Comparison of ENCODE assay signal across 16 cellular contexts in the genomic region with DNA sequence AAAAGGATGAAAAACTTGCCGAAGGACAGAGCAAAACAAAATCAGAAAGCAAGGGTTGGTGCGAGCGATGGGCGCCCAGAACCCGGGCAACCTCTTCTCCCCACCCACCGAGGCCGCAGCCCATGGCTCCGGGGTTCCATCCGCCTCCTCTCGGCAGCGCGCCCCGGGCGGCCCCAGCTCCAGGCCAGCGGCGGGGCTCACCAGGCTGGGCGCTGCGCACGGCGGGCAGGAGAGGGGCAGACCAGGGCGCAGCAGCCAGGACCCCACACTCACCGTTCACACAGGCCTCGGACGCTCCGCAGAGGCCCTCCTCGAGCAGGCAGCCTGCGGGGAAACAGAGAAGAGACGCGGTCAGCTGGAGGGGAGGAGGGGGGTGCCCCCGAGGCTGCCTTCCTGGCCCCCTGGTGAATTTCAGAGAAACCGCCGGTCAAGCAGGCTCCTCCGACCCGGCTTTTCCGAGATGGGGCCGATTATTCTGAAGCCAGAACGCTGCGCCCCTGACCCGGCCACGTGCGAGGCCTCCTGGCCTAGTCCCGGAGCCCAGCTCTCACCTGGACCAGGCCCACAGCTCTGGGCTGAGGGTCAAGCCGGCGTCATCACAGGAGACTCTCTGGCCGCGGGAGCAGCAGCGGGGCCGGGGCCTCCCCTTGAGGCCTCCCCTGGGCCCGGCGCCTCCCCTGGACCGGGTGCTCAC.
DNase-seq lines count a peak whose midpoint lies in the region; ATAC-seq, FAIRE-seq and TF ChIP-seq lines count a peak whose summit lies in the region.
"Had no signal": no experiment of that assay in that cellular context is flagged by ENCODE, and none has a peak within 500 bp of the region (broad histone marks: within the 10 kb centered on the region; RNA-seq: fewer than 3 reads in every experiment).

No MANE protein-coding gene starts in this region.

- TF ChIP-seq EP300 in H1 (IDR thresholded peaks at IDR 0.05; ENCODE audit: borderline replicate concordance in 1 of 2, low read depth in 2 of 2, low read length in 2 of 2) (no peak), ovary (IDR thresholded peaks at IDR 0.05) (no peak)

- intact Hi-C loops in spleen (cut with DNase I; ENCODE audit: low total_unique reads): no loop called here
- intact Hi-C loops in ovary (cut with DNase I): no loop called here

- ATAC-seq in GM23338 (peak; percentile 47), HG02642 (IDR thresholded peaks at IDR 0.05; ENCODE audit: poor library complexity, unreplicated experiment) (no peak)
- ATAC-seq: CD8-positive, alpha-beta T cell; HCT116 had no signal

- H3K79me2 ChIP-seq in GM23338 (replicated peaks; ENCODE audit: insufficient read depth): no peaks in the 10 kb centered on the region
- no peaks in the 10 kb centered on the region for H3K79me2 ChIP-seq in H9 (ENCODE audit: insufficient read depth, low read length)
- H3K79me2 ChIP-seq in H1 (ENCODE audit: control insufficient read depth in 1 of 2, insufficient read depth in 2 of 2, low read length in 2 of 2): no peaks in the 10 kb centered on the region

- H3T11ph ChIP-seq in H9 (ENCODE audit: low read length): no peak overlapping the region

- POLR2A ChIA-PET in H1 (lab: Charles Lee; ENCODE audit: partially characterized antibody): no interaction called here

- H3K4me1 Mint-ChIP-seq in GM23338: peaks cover 17% of the 10 kb centered on the region
- H3K4me1 Mint-ChIP-seq in H9: peaks cover 26 to 29% of the 10 kb centered on the region in 2 experiments
- H3K4me1 Mint-ChIP-seq: B cell had no signal

- H2BK120ac ChIP-seq in H9 (ENCODE audit: low read depth, low read length, poor library complexity, severe bottlenecking): no peak overlapping the region
- H2BK120ac ChIP-seq in H1 (replicated peaks; ENCODE audit: low read depth, low read length): no peak overlapping the region

- H3K9me3 ChIP-seq in H9 (ENCODE audit: control insufficient read depth, low read depth, low read length) (no peaks in the 10 kb centered on the region), H1 (ENCODE audit: insufficient read depth in 2 of 2, low read depth in 1 of 2, low read length in 1 of 2) (no peaks in the 10 kb centered on the region), spleen (peaks cover 0 to 4% (median 0%) of the 10 kb centered on the region in 8 donors), ovary (no peaks in the 10 kb centered on the region)
- H3K9me3 ChIP-seq: BLaER1 treated with 17β-estradiol and CSF1 and Interleukin-3, amounts not matched to agents 10 nM and 100 nM had no signal

- no peak overlapping the region for H3K14ac ChIP-seq in H9 (ENCODE audit: insufficient read depth, low read length)
- no peak overlapping the region for H3K14ac ChIP-seq in H1 (ENCODE audit: insufficient read length)

- H3K9ac ChIP-seq in H9 (ENCODE audit: extremely low read depth, insufficient read length, low read length) (no peak overlapping the region), H1 (replicated peaks in 1 of 4; ENCODE audit: extremely low read depth in 1 of 4, low read depth in 3 of 4, low read length in 3 of 4) (no peak overlapping the region)
- H3K9ac ChIP-seq: BLaER1 treated with 17β-estradiol and CSF1 and Interleukin-3, amounts not matched to agents 10 nM and 100 nM had no signal

- H3K23ac ChIP-seq in H9 (ENCODE audit: insufficient read length, low read depth, low read length) (no peak overlapping the region), H1 (ENCODE audit: insufficient read length) (no peak overlapping the region)

- H3K27ac Mint-ChIP-seq in GM23338: no peak overlapping the region
- no peak overlapping the region; a peak in 1 of 7 replicates for H3K27ac Mint-ChIP-seq in H9
- H3K27ac Mint-ChIP-seq: B cell; CD8-positive, alpha-beta T cell; HFFc6 had no signal

- H3K36me3 Mint-ChIP-seq in GM23338 (ENCODE audit: low read depth) (peaks cover 24% of the 10 kb centered on the region), H9 (ENCODE audit: insufficient read depth in 1 of 3, low read depth in 3 of 3) (0 out of 7 replicates have a peak, but pooled peaks cover 0 to 4% (median 0%) of the 10 kb centered on the region in 3 experiments)
- H3K36me3 Mint-ChIP-seq: CD8-positive, alpha-beta T cell had no signal

- H2BK15ac ChIP-seq in H9 (ENCODE audit: low read depth, low read length): no peak overlapping the region
- H2BK15ac ChIP-seq in H1 (ENCODE audit: low read length): no peak overlapping the region

- no peaks in the 10 kb centered on the region for H4K20me1 ChIP-seq in GM23338 (replicated peaks; ENCODE audit: insufficient read depth)
- H4K20me1 ChIP-seq in H9 (ENCODE audit: control insufficient read depth, insufficient read depth, insufficient read length): no peaks in the 10 kb centered on the region
- no peaks in the 10 kb centered on the region for H4K20me1 ChIP-seq in H1 (replicated peaks in 1 of 2; ENCODE audit: control insufficient read depth in 1 of 2, insufficient read depth in 2 of 2, low read length in 2 of 2)

- H2AK5ac ChIP-seq in H9 (ENCODE audit: insufficient read length, low read length): no peak overlapping the region
- H2AK5ac ChIP-seq in H1 (ENCODE audit: low read depth, low read length): no peak overlapping the region

- no CpG with 5 or more reads among the region's 51 CpGs for WGBS in H9 (ENCODE audit: extremely low coverage, insufficient read length, low lambda C conversion rate)
- 94% methylated on average over 35 of the region's 51 CpGs; no CpG with 5 or more reads in 1 of the 2 experiments for WGBS in H1 (ENCODE audit: extremely low coverage in 1 of 2, insufficient coverage in 1 of 2, insufficient read length in 1 of 2, insufficient replicate concordance in 2 of 2, low coverage in 1 of 2, low lambda C conversion rate in 2 of 2, missing lambda C conversion rate in 1 of 2), 2 experiments
- WGBS in spleen, 5 donors: 87 to 95% (median 92%) methylated on average over 32 to 51 of the region's 51 CpGs
- WGBS in ovary, 3 donors: 89 to 93% (median 91%) methylated on average over 49 to 51 of the region's 51 CpGs

- peaks cover 8% of the 10 kb centered on the region for H3K4me1 ChIP-seq in GM23338 (ENCODE audit: insufficient read depth)
- no peaks in the 10 kb centered on the region; the same call in 1 of the 2 replicates for H3K4me1 ChIP-seq in H9 (ENCODE audit: insufficient read depth, low read length)
- H3K4me1 ChIP-seq in H1 (replicated peaks in 1 of 4; ENCODE audit: control insufficient read depth in 3 of 4, insufficient read depth in 4 of 4, low read length in 3 of 4): peaks cover 1 to 5% (median 4%) of the 10 kb centered on the region in 4 experiments
- H3K4me1 ChIP-seq in spleen: no peaks in the 10 kb centered on the region
- H3K4me1 ChIP-seq in ovary (ENCODE audit: insufficient read depth): no peaks in the 10 kb centered on the region

- H3K4me3 ChIP-seq in GM23338: no peak overlapping the region
- H3K4me3 ChIP-seq in H1 (ENCODE audit: extremely low read depth in 1 of 4, insufficient read depth in 2 of 4, low read depth in 3 of 4, low read length in 4 of 4): no peak overlapping the region
- no peak overlapping the region for H3K4me3 ChIP-seq in spleen
- H3K4me3 ChIP-seq in ovary: no peak overlapping the region
- H3K4me3 ChIP-seq: BLaER1 treated with 17β-estradiol and CSF1 and Interleukin-3, amounts not matched to agents 10 nM and 100 nM had no signal

- H2AFZ ChIP-seq in GM23338 (peak overlapping the region; percentile 32; the same call in 1 of the 2 replicates), H9 (ENCODE audit: low read length) (no peak overlapping the region), H1 (ENCODE audit: low read length) (no peak overlapping the region)

- H3K4me2 ChIP-seq in GM23338 (no peak overlapping the region), H9 (ENCODE audit: insufficient read depth, insufficient read length, low read length) (no peak overlapping the region), H1 (ENCODE audit: insufficient read depth in 1 of 2, low read depth in 2 of 2, low read length in 2 of 2) (no peak overlapping the region)
- H3K4me2 ChIP-seq: BLaER1 treated with 17β-estradiol and CSF1 and Interleukin-3, amounts not matched to agents 10 nM and 100 nM had no signal

- CTCF ChIA-PET in H1 (lab: Charles Lee; ENCODE audit: partially characterized antibody): interaction anchor here (0.8 to 1.6 kb wide), 6 partner anchors 10 to 83 kb away, joined by 3 to 4 read pairs (median 3); no protein-coding TSS in a partner anchor

- DNase-seq in GM23338 (ENCODE audit: low spot score): no peak
- DNase-seq in H9: no peak
- no peak for DNase-seq in H1 (ENCODE audit: low read depth in 1 of 2, low spot score in 2 of 2)
- peak; percentile 63 for DNase-seq in spleen
- DNase-seq in ovary: no peak
- DNase-seq: Calu3; CD8-positive, alpha-beta T cell; DMS79 treated with DMSO at 0.1 percent for 48 hours; GF-D8; HFFc6; IMR-90 had no signal

- no peak for TF ChIP-seq CTCF in GM23338 (conservative IDR thresholded peaks at IDR 0.05; ENCODE audit: low read depth in 2 of 2)
- TF ChIP-seq CTCF in H9 (conservative IDR thresholded peaks at IDR 0.05): no peak
- no peak for TF ChIP-seq CTCF in H1 (IDR thresholded peaks at IDR 0.05; ENCODE audit: control extremely low read depth in 1 of 3, insufficient read depth in 1 of 3, low read depth in 1 of 3, low read length in 3 of 3)
- no peak for TF ChIP-seq CTCF in spleen (IDR thresholded peaks at IDR 0.05 in 8 of 11, conservative IDR thresholded peaks at IDR 0.05 in 3 of 11)
- TF ChIP-seq CTCF in ovary (IDR thresholded peaks at IDR 0.05): no peak

- no peak overlapping the region for H3K4me3 Mint-ChIP-seq in GM23338
- H3K4me3 Mint-ChIP-seq in H9: no peak overlapping the region
- H3K4me3 Mint-ChIP-seq: B cell; CD8-positive, alpha-beta T cell; HFFc6 had no signal

- no peak for TF ChIP-seq POLR2A in H1 (IDR thresholded peaks at IDR 0.05; ENCODE audit: control extremely low read depth in 1 of 2, low read depth in 2 of 2, low read length in 2 of 2)
- TF ChIP-seq POLR2A in spleen (IDR thresholded peaks at IDR 0.05): no peak
- no peak for TF ChIP-seq POLR2A in ovary (IDR thresholded peaks at IDR 0.05)

- H3K27me3 ChIP-seq in GM23338 (ENCODE audit: insufficient read depth) (no peaks in the 10 kb centered on the region), H9 (ENCODE audit: insufficient read depth, low read length) (no peaks in the 10 kb centered on the region), H1 (replicated peaks in 1 of 4; ENCODE audit: control insufficient read depth in 3 of 4, extremely low read depth in 1 of 4, insufficient read depth in 3 of 4, low read length in 3 of 4) (no peaks in the 10 kb centered on the region), spleen (replicated peaks in 1 of 7) (peaks cover 0 to 46% (median 0%) of the 10 kb centered on the region in 7 donors), ovary (no peaks in the 10 kb centered on the region)
- H3K27me3 ChIP-seq: BLaER1 treated with 17β-estradiol and CSF1 and Interleukin-3, amounts not matched to agents 10 nM and 100 nM had no signal

- no peak overlapping the region for H3K4ac ChIP-seq in H9 (ENCODE audit: low read depth, low read length)
- no peak overlapping the region for H3K4ac ChIP-seq in H1 (replicated peaks; ENCODE audit: insufficient read length, low read depth, low read length)

- no peaks in the 10 kb centered on the region for H3F3A ChIP-seq in GM23338 (replicated peaks; ENCODE audit: low read depth)

- H3K27ac ChIP-seq in GM23338 (ENCODE audit: low read depth) (no peak overlapping the region), H9 (ENCODE audit: insufficient read length, low read depth, low read length) (no peak overlapping the region), H1 (ENCODE audit: low read depth, low read length) (no peak overlapping the region), spleen (no peak overlapping the region), ovary (no peak overlapping the region)
- H3K27ac ChIP-seq: BLaER1 treated with 17β-estradiol and CSF1 and Interleukin-3, amounts not matched to agents 10 nM and 100 nM had no signal

- H3K9me2 ChIP-seq in GM23338 (ENCODE audit: insufficient read depth): no peaks in the 10 kb centered on the region

- peak overlapping the region; percentile 49 for H4K91ac ChIP-seq in H9 (ENCODE audit: insufficient read length, low read depth, low read length)
- H4K91ac ChIP-seq in H1 (replicated peaks; ENCODE audit: insufficient read length, low read length): no peak overlapping the region

- H3K9me3 Mint-ChIP-seq in GM23338 (peaks cover 68% of the 10 kb centered on the region), H9 (no peaks in the 10 kb centered on the region)
- H3K9me3 Mint-ChIP-seq: CD8-positive, alpha-beta T cell had no signal

- H4K8ac ChIP-seq in H9 (replicated peaks; ENCODE audit: insufficient read length, low read depth, low read length): no peak overlapping the region
- peak overlapping the region; percentile 17; the same call in 1 of the 2 replicates for H4K8ac ChIP-seq in H1 (ENCODE audit: extremely low read depth, insufficient read depth, low read length)

- H3K27me3 Mint-ChIP-seq in GM23338 (ENCODE audit: insufficient read depth, low read depth, poor library complexity) (peaks cover 13% of the 10 kb centered on the region), H9 (ENCODE audit: low read depth) (no peaks in the 10 kb centered on the region; the same call in 1 of the 2 replicates)
- H3K27me3 Mint-ChIP-seq: B cell had no signal

- H3K36me3 ChIP-seq in GM23338 (ENCODE audit: insufficient read depth) (no peaks in the 10 kb centered on the region), H1 (ENCODE audit: control insufficient read depth in 2 of 4, insufficient read depth in 4 of 4, low read length in 3 of 4) (no peaks in the 10 kb centered on the region), spleen (no peaks in the 10 kb centered on the region), ovary (no peaks in the 10 kb centered on the region)
- H3K36me3 ChIP-seq: BLaER1 treated with 17β-estradiol and CSF1 and Interleukin-3, amounts not matched to agents 10 nM and 100 nM had no signal

- no peak overlapping the region for H2BK20ac ChIP-seq in H9 (ENCODE audit: low read depth, low read length, poor library complexity, severe bottlenecking)
- H2BK20ac ChIP-seq in H1 (ENCODE audit: low read length): no peak overlapping the region

- no peak for TF ChIP-seq RAD21 in H1 (IDR thresholded peaks at IDR 0.05 in 1 of 2, conservative IDR thresholded peaks at IDR 0.05 in 1 of 2; ENCODE audit: low read depth in 2 of 2, low read length in 2 of 2)

- H3K23me2 ChIP-seq in H9 (ENCODE audit: insufficient read length, low read depth, low read length, poor library complexity, severe bottlenecking) (no peaks in the 10 kb centered on the region), H1 (ENCODE audit: low read depth, low read length) (0 out of 2 replicates have a peak, but pooled peaks cover 3% of the 10 kb centered on the region)

- H3K56ac ChIP-seq in H9 (ENCODE audit: insufficient read length, low read depth, low read length) (no peak overlapping the region), H1 (replicated peaks; ENCODE audit: insufficient read length, low read depth, low read length) (no peak overlapping the region)

- H3K18ac ChIP-seq in H9 (ENCODE audit: insufficient read length, low read depth, low read length): no peak overlapping the region
- no peak overlapping the region; the same call in 1 of the 2 replicates for H3K18ac ChIP-seq in H1 (ENCODE audit: extremely low read depth, low read length)

- no peak for FAIRE-seq in H1 (lab: Jason Lieb, UNC)
- FAIRE-seq: HTR-8/SVneo had no signal

- H2BK5ac ChIP-seq in H9 (ENCODE audit: insufficient read length, low read length) (no peak overlapping the region), H1 (ENCODE audit: low read depth, low read length) (no peak overlapping the region)

- no peaks in the 10 kb centered on the region for H3K79me1 ChIP-seq in H9 (ENCODE audit: insufficient read depth, low read depth, low read length, poor library complexity, severe bottlenecking)
- H3K79me1 ChIP-seq in H1 (ENCODE audit: low read depth, low read length): 0 out of 2 replicates have a peak, but pooled peaks cover 2% of the 10 kb centered on the region

- H4K5ac ChIP-seq in H9 (ENCODE audit: insufficient read length, low read depth, low read length) (no peak overlapping the region), H1 (ENCODE audit: insufficient read length, low read depth, low read length) (no peak overlapping the region)

- H2BK12ac ChIP-seq in H9 (ENCODE audit: insufficient read length, low read depth, low read length) (no peak overlapping the region), H1 (ENCODE audit: low read depth, low read length) (no peak overlapping the region)
